In genomic region chr17:76370261-76370993, GRCh38 we compare ENCODE assay signal across 9 cellular contexts. TPM values are rescaled to one million over a fixed set of nuclear protein-coding genes. Genes with fewer than 3 reads are reported as not detected.
A peak's percentile ranks its signal among the peaks of the same experiment; 100 is the strongest.
DNase-seq lines count a peak whose midpoint lies in the region; ATAC-seq, FAIRE-seq and TF ChIP-seq lines count a peak whose summit lies in the region.
"Had no signal": no experiment of that assay in that cellular context is flagged by ENCODE, and none has a peak within 500 bp of the region (broad histone marks: within the 10 kb centered on the region; RNA-seq: fewer than 3 reads in every experiment).

No MANE protein-coding gene starts in this region.

- 20% methylated on average over 9 of the region's 11 CpGs for WGBS in K562 (ENCODE audit: insufficient coverage, low coverage, missing lambda C conversion rate)

- no peaks in the 10 kb centered on the region for H3K36me3 Mint-ChIP-seq in activated CD4-positive, alpha-beta memory T cell treated with anti-CD3 and anti-CD28 coated beads for 36 hours
- no peaks in the 10 kb centered on the region for H3K36me3 Mint-ChIP-seq in activated CD4-positive, alpha-beta memory T cell treated with anti-CD3 and anti-CD28 coated beads, Interleukin-2, amount 10 ng/mL, durations not matched to agents 7 days and 5 days (ENCODE audit: low read depth)

- peak overlapping the region; percentile 0 to 71; a peak in 2 of 4 replicates for H3K9ac ChIP-seq in K562 (ENCODE audit: insufficient read depth in 1 of 2, low read depth in 2 of 2, low read length in 2 of 2)

- peak; percentile 83 for ATAC-seq in K562
- no peak for ATAC-seq in HG03095 (IDR thresholded peaks at IDR 0.05; ENCODE audit: unreplicated experiment)
- no peak for ATAC-seq in HG03039 (IDR thresholded peaks at IDR 0.05; ENCODE audit: unreplicated experiment)

- H4K20me1 ChIP-seq in K562 (replicated peaks; ENCODE audit: control insufficient read depth, insufficient read depth, low read length), result no peaks in the 10 kb centered on the region

- H3K79me2 ChIP-seq in K562 (ENCODE audit: control insufficient read depth, insufficient read depth, low read length), result no peaks in the 10 kb centered on the region

- no peak for TF ChIP-seq EP300 in K562 (IDR thresholded peaks at IDR 0.05; ENCODE audit: low read length)

- H3K27ac ChIP-seq in K562 (ENCODE audit: extremely low read depth, low read depth, low read length), result no peak overlapping the region; the same call in 2 of the 3 replicates

- peak; percentile 90 for FAIRE-seq in K562 (lab: Jason Lieb, UNC)

- no peaks in the 10 kb centered on the region for H3K9me3 Mint-ChIP-seq in activated CD4-positive, alpha-beta memory T cell treated with anti-CD3 and anti-CD28 coated beads for 36 hours
- H3K9me3 Mint-ChIP-seq in activated CD4-positive, alpha-beta memory T cell treated with anti-CD3 and anti-CD28 coated beads, Interleukin-2, amount 10 ng/mL, durations not matched to agents 7 days and 5 days, result no peaks in the 10 kb centered on the region

- no peaks in the 10 kb centered on the region for H3K36me3 ChIP-seq in K562 (ENCODE audit: control insufficient read depth, insufficient read depth, low read length)

- H3K4me3 ChIP-seq in K562, result no peak overlapping the region

- TF ChIP-seq CTCF in K562 (IDR thresholded peaks at IDR 0.05 in 2 of 3, conservative IDR thresholded peaks at IDR 0.05 in 1 of 3; ENCODE audit: insufficient read depth in 2 of 3, low read depth in 1 of 3, low read length in 3 of 3), result peak; percentile 75 to 92 (median 85)

- H3K4me2 ChIP-seq in K562 (ENCODE audit: insufficient read depth, low read length), result peak overlapping the region; percentile 6; the same call in 1 of the 2 replicates

- POLR2A ChIA-PET in activated CD4-positive, alpha-beta memory T cell treated with anti-CD3 and anti-CD28 coated beads for 36 hours (lab: Charles Lee), result no interaction called here
- POLR2A ChIA-PET in activated CD4-positive, alpha-beta memory T cell treated with anti-CD3 and anti-CD28 coated beads, Interleukin-2, amount 10 ng/mL, durations not matched to agents 7 days and 5 days (lab: Charles Lee), result interaction anchor here (0.5 to 1.4 kb wide), 3 partner anchors 10 to 390 kb away, joined by 3 to 7 read pairs (median 3); partner anchors contain the start of gene PRPSAP1
- POLR2A ChIA-PET in K562 (lab: Yijun Ruan, JAX), result interaction anchor here (0.8 to 2.5 kb wide), 4 partner anchors 11 to 19 kb away, joined by 3 to 11 read pairs (median 7); partner anchors contain the start of genes PRPSAP1 and SPHK1

- peaks cover 4 to 20% of the 10 kb centered on the region in 2 experiments; a peak in 4 of 5 replicates for H3K4me1 ChIP-seq in K562 (replicated peaks in 1 of 2; ENCODE audit: control insufficient read depth in 2 of 2, insufficient read depth in 2 of 2, low read length in 2 of 2)

- H2AFZ ChIP-seq in K562 (ENCODE audit: low read depth, low read length), result peak overlapping the region; percentile 76

- peak; percentile 20 to 45; a peak in 3 of 4 replicates for TF ChIP-seq RAD21 in K562 (CRISPR knock-in tag; conservative IDR thresholded peaks at IDR 0.05 in 1 of 2, IDR thresholded peaks at IDR 0.05 in 1 of 2)

- no peaks in the 10 kb centered on the region for H3K27me3 ChIP-seq in K562 (ENCODE audit: control insufficient read depth in 2 of 2, insufficient read depth in 2 of 2, low read length in 2 of 2)

- DNase-seq in activated CD4-positive, alpha-beta memory T cell treated with anti-CD3 and anti-CD28 coated beads for 36 hours, result peak; percentile 27
- DNase-seq in activated CD4-positive, alpha-beta memory T cell treated with anti-CD3 and anti-CD28 coated beads, Interleukin-2, amount 10 ng/mL, durations not matched to agents 7 days and 5 days, result no peak
- DNase-seq in K562 (ENCODE audit: extremely low read depth in 1 of 4, low spot score in 3 of 4) (peak; percentile 56 to 67 (median 58)), left kidney (ENCODE audit: low read depth, low spot score) (peak; percentile 59), NCI-H146 (lab: John Stamatoyannopoulos, UW) (no peak)
- DNase-seq in activated CD8-positive, alpha-beta memory T cell treated with anti-CD3 and anti-CD28 coated beads, Interleukin-2, amount 50 U/mL, for 48 hours, result no peak
- DNase-seq: SIG-M5 had no signal

- TF ChIP-seq POLR2A in K562 (conservative IDR thresholded peaks at IDR 0.05), result no peak

- CTCF ChIA-PET in activated CD4-positive, alpha-beta memory T cell treated with anti-CD3 and anti-CD28 coated beads for 36 hours (lab: Charles Lee), result interaction anchor here (0.6 to 3.2 kb wide), 7 partner anchors 10 to 27 kb away, joined by 3 to 18 read pairs (median 4); partner anchors contain the start of gene SPHK1
- CTCF ChIA-PET in activated CD4-positive, alpha-beta memory T cell treated with anti-CD3 and anti-CD28 coated beads, Interleukin-2, amount 10 ng/mL, durations not matched to agents 7 days and 5 days (lab: Charles Lee), result interaction anchor here (1.2 to 1.7 kb wide), 2 partner anchors 16 to 27 kb away, joined by 6 to 11 read pairs; partner anchors contain the start of gene PRPSAP1
- CTCF ChIA-PET in K562 (lab: Yijun Ruan, JAX; ENCODE audit: low intra/inter-chr PET ratio), result interaction anchor here (1.0 to 1.6 kb wide), 5 partner anchors 15 to 90 kb away, joined by 4 to 13 read pairs (median 7); no protein-coding TSS in a partner anchor

- in situ Hi-C loops in K562 (cut with MboI), result no loop called here

- no peak overlapping the region for H3K27ac Mint-ChIP-seq in activated CD4-positive, alpha-beta memory T cell treated with anti-CD3 and anti-CD28 coated beads for 36 hours
- no peak overlapping the region for H3K27ac Mint-ChIP-seq in activated CD4-positive, alpha-beta memory T cell treated with anti-CD3 and anti-CD28 coated beads, Interleukin-2, amount 10 ng/mL, durations not matched to agents 7 days and 5 days

- intact Hi-C loops in activated CD4-positive, alpha-beta memory T cell treated with anti-CD3 and anti-CD28 coated beads for 36 hours (cut with micrococcal nuclease), result no loop called here
- intact Hi-C loops in K562 (cut with micrococcal nuclease), result no loop called here

- H3K9me3 ChIP-seq in K562 (replicated peaks; ENCODE audit: control insufficient read depth, insufficient read depth, low read depth, low read length), result no peaks in the 10 kb centered on the region

- no peaks in the 10 kb centered on the region for H3K27me3 Mint-ChIP-seq in activated CD4-positive, alpha-beta memory T cell treated with anti-CD3 and anti-CD28 coated beads for 36 hours
- H3K27me3 Mint-ChIP-seq in activated CD4-positive, alpha-beta memory T cell treated with anti-CD3 and anti-CD28 coated beads, Interleukin-2, amount 10 ng/mL, durations not matched to agents 7 days and 5 days, result peaks cover 1% of the 10 kb centered on the region

- peaks cover 5% of the 10 kb centered on the region for H3K4me1 Mint-ChIP-seq in activated CD4-positive, alpha-beta memory T cell treated with anti-CD3 and anti-CD28 coated beads for 36 hours (ENCODE audit: low read depth)
- peaks cover 4% of the 10 kb centered on the region for H3K4me1 Mint-ChIP-seq in activated CD4-positive, alpha-beta memory T cell treated with anti-CD3 and anti-CD28 coated beads, Interleukin-2, amount 10 ng/mL, durations not matched to agents 7 days and 5 days

- BruUV-seq in K562 (replicated peaks; lab: Mats Ljungman, UMichigan), result no TSS peak

- no peaks in the 10 kb centered on the region for H3K9me1 ChIP-seq in K562 (ENCODE audit: control insufficient read depth, insufficient read depth, low read length)

- no peak overlapping the region for H3K4me3 Mint-ChIP-seq in activated CD4-positive, alpha-beta memory T cell treated with anti-CD3 and anti-CD28 coated beads for 36 hours
- no peak overlapping the region for H3K4me3 Mint-ChIP-seq in activated CD4-positive, alpha-beta memory T cell treated with anti-CD3 and anti-CD28 coated beads, Interleukin-2, amount 10 ng/mL, durations not matched to agents 7 days and 5 days

RNA-seq across cellular contexts. Expression of gene SPHK1, which starts 14.0 kb away (rescaled TPM):
- total RNA-seq in activated CD4-positive, alpha-beta memory T cell treated with anti-CD3 and anti-CD28 coated beads for 36 hours, result 10 to 100 TPM in 1 of 2 experiments, 1 to 10 TPM in 1; 9.9 to 11.4 TPM
- 1 to 10 TPM; 2.8 to 3.4 TPM for total RNA-seq in activated CD4-positive, alpha-beta memory T cell treated with anti-CD3 and anti-CD28 coated beads, Interleukin-2, amount 10 ng/mL, durations not matched to agents 7 days and 5 days
- total RNA-seq in K562 (2011; cell fraction: chromatin; rRNA removed; ENCODE audit: low replicate concordance), result 17.0 and 55.7 TPM in 2 replicates
- total RNA-seq in K562 (2011; cell fraction: nucleolus; rRNA removed), result 66.3 and 72.5 TPM in 2 replicates
- total RNA-seq in K562 (2011; cell fraction: nucleoplasm; rRNA removed), result 31.6 and 33.4 TPM in 2 replicates
- 60.3 and 69.6 TPM in 2 replicates for total RNA-seq in K562 (2014; rRNA removed)
- total RNA-seq in K562 (2014; rRNA removed; fragmentation: Illumina TruSeq; extraction: Trizol), result 5.6 and 8.0 TPM in 2 replicates
- total RNA-seq in K562 (2015; rRNA removed; fragmentation: Illumina TruSeq; extraction: Trizol), result 14.1 and 14.9 TPM in 2 replicates
- total RNA-seq in K562 (2021), result 56.2 and 58.2 TPM in 2 replicates
- 20.2 and 21.6 TPM in 2 replicates for polyA plus RNA-seq in K562 (2011; rRNA removed)
- 25.9 and 63.1 TPM in 2 replicates for polyA plus RNA-seq in K562 (2011; cell fraction: cytosol; rRNA removed)
- 93.7 and 187 TPM in 2 replicates for polyA plus RNA-seq in K562 (2011; cell fraction: nucleus; rRNA removed)
- 26.8 and 28.6 TPM in 2 replicates for polyA plus RNA-seq in K562 (2012)
- polyA plus RNA-seq in K562 (2014; fragmentation: Illumina TruSeq; extraction: Trizol), result 14.5 and 25.0 TPM in 2 replicates
- 1 to 10 TPM in 1 of 2 experiments, under 1 TPM in 1; 0.21 to 1.9 TPM for polyA plus RNA-seq in K562 (2014; fragmentation: Nextera tagmentation; extraction: Ambion mirVana)
- polyA plus RNA-seq in K562 (2014; rRNA removed), result 45.3 and 51.4 TPM in 2 replicates
- polyA minus RNA-seq in K562 (2011; rRNA and poly(A)+ RNA removed), result 3.0 and 8.2 TPM in 2 replicates
- 11.8 and 12.5 TPM in 2 replicates for polyA minus RNA-seq in K562 (2011; cell fraction: cytosol; rRNA and poly(A)+ RNA removed)
- 19.1 and 19.3 TPM in 2 replicates for polyA minus RNA-seq in K562 (2011; cell fraction: nucleus; rRNA and poly(A)+ RNA removed)

RNA-seq across cellular contexts. Expression of gene PRPSAP1, which starts 16.7 kb away (rescaled TPM):
- total RNA-seq in activated CD4-positive, alpha-beta memory T cell treated with anti-CD3 and anti-CD28 coated beads for 36 hours, result 10 to 100 TPM; 40.1 to 42.1 TPM
- 10 to 100 TPM; 59.9 to 66.7 TPM for total RNA-seq in activated CD4-positive, alpha-beta memory T cell treated with anti-CD3 and anti-CD28 coated beads, Interleukin-2, amount 10 ng/mL, durations not matched to agents 7 days and 5 days
- total RNA-seq in K562 (2011; cell fraction: chromatin; rRNA removed; ENCODE audit: low replicate concordance), result 154 and 205 TPM in 2 replicates
- 107 and 112 TPM in 2 replicates for total RNA-seq in K562 (2011; cell fraction: nucleolus; rRNA removed)
- 122 and 124 TPM in 2 replicates for total RNA-seq in K562 (2011; cell fraction: nucleoplasm; rRNA removed)
- total RNA-seq in K562 (2014; rRNA removed) (18.6 and 21.9 TPM in 2 replicates), K562 (2014; rRNA removed; fragmentation: Illumina TruSeq; extraction: Trizol) (39.3 and 39.4 TPM in 2 replicates), K562 (2015; rRNA removed; fragmentation: Illumina TruSeq; extraction: Trizol) (38.0 and 40.8 TPM in 2 replicates), K562 (2021) (65.8 and 70.8 TPM in 2 replicates)
- polyA plus RNA-seq in K562 (2011; rRNA removed) (77.1 and 89.9 TPM in 2 replicates), K562 (2014; fragmentation: Illumina TruSeq; extraction: Trizol) (70.0 and 73.4 TPM in 2 replicates), K562 (2014; fragmentation: Nextera tagmentation; extraction: Ambion mirVana) (10 to 100 TPM; 21.9 to 31.9 TPM), K562 (2014; rRNA removed) (61.2 and 72.8 TPM in 2 replicates)
- 42.1 and 76.8 TPM in 2 replicates for polyA plus RNA-seq in K562 (2011; cell fraction: cytosol; rRNA removed)
- 228 and 401 TPM in 2 replicates for polyA plus RNA-seq in K562 (2011; cell fraction: nucleus; rRNA removed)
- polyA plus RNA-seq in K562 (2012), result 50.3 and 72.3 TPM in 2 replicates
- polyA minus RNA-seq in K562 (2011; rRNA and poly(A)+ RNA removed), result 63.9 and 65.4 TPM in 2 replicates
- 26.3 and 27.2 TPM in 2 replicates for polyA minus RNA-seq in K562 (2011; cell fraction: cytosol; rRNA and poly(A)+ RNA removed)
- 30.6 and 71.0 TPM in 2 replicates for polyA minus RNA-seq in K562 (2011; cell fraction: nucleus; rRNA and poly(A)+ RNA removed)

Comparison
In these comparisons a context has a peak if more than half of its experiments do, and no peak if none do; other contexts are left out.
1. DNase-seq: peak in activated CD4-positive, alpha-beta memory T cell treated with anti-CD3 and anti-CD28 coated beads for 36 hours (single experiment), K562 (4 of 4) and left kidney (single experiment); none in activated CD4-positive, alpha-beta memory T cell treated with anti-CD3 and anti-CD28 coated beads, Interleukin-2, amount 10 ng/mL, durations not matched to agents 7 days and 5 days (single experiment), NCI-H146 (single experiment) and activated CD8-positive, alpha-beta memory T cell treated with anti-CD3 and anti-CD28 coated beads, Interleukin-2, amount 50 U/mL, for 48 hours (single experiment).